ENCODE assay signal across 13 cellular contexts in the genomic region with DNA sequence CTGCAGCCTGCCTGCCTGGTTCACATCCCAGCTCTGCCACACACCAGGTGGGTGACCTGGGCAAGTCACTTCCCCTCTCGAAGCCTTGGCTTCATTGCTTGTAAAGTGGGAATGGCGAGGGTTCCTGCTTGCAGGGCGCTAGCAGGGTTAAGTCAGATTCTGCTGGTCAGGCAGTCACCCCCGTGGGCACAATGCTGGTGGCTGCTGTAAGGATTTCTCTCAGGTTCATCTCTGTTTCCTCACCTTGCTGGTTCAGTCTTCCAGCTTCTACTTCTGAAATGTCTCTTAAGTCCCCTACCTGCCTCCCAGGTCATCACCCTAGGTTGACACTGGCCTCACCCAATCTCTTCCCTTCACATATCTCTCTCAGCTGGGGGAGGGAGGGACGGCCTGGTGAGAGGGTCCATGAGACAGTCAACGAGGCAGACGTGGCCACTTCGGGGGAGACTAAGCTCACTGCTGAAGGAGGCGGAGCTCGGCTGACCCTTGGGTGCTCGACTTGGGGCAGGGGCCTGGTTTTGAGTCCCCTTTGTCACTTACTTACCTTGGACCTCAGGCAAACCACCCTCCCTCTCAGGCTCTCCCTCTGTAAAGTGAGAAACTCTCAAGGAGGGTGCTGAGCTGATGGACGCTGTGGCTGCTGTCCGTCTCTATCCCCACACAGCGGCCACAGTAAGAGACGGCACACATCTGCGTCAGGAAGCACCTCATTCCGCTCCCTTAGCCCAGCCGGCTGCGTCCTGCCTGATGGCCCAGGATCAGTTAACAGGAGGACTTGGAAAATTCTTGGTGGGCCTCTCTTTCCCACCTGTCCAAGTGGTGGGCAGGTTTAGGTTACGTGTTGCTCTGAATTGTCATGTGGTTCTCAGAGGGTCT. TPM values are rescaled to one million over a fixed set of nuclear protein-coding genes. Genes with fewer than 3 reads are reported as not detected.
DNase-seq lines count a peak whose midpoint lies in the region; ATAC-seq and TF ChIP-seq lines count a peak whose summit lies in the region.
"Had no signal": no experiment of that assay in that cellular context is flagged by ENCODE, and none has a peak within 500 bp of the region (broad histone marks: within the 10 kb centered on the region; RNA-seq: fewer than 3 reads in every experiment).

No MANE protein-coding gene starts in this region.

- no peak for DNase-seq in T-helper 17 cell
- DNase-seq in choroid plexus epithelial cell (ENCODE audit: low read depth), result peak; percentile 27
- no peak for DNase-seq in mesothelial cell of epicardium (ENCODE audit: low spot score in 2 of 2, unreplicated experiment in 2 of 2)
- DNase-seq in testis, result no peak
- DNase-seq in HuH-7 (ENCODE audit: low spot score), result no peak
- no peak for DNase-seq in activated T-helper 2 cell treated with anti-CD3 and anti-CD28 coated beads, Interferon-gamma antibody, Interleukin-2, Interleukin-4, amounts not matched to agents 10 μg/mL and 5 μg/mL and 100 μg/mL, durations not matched to agents 14 hours and 24 hours and 36 hours (ENCODE audit: low spot score)
- no peak for DNase-seq in foreskin melanocyte
- DNase-seq: activated CD4-positive, CD25-positive, alpha-beta regulatory T cell; activated CD8-positive, alpha-beta memory T cell treated with anti-CD3 and anti-CD28 coated beads for 24 hours; Kasumi-1; NCI-H774; stimulated activated CD4-positive, alpha-beta T cell treated with anti-CD3 and anti-CD28 coated beads, Interleukin-1b, Interleukin-23, amount 100 ng/mL, for 48 hours had no signal

- no peak for TF ChIP-seq POLR2A in testis (IDR thresholded peaks at IDR 0.05)

- H3K4me3 Mint-ChIP-seq in T-helper 17 cell (no peak overlapping the region), mesothelial cell of epicardium (no peak overlapping the region)
- no peak overlapping the region for H3K4me3 Mint-ChIP-seq in activated T-helper 2 cell treated with anti-CD3 and anti-CD28 coated beads, Interferon-gamma antibody, Interleukin-2, Interleukin-4, amounts not matched to agents 10 μg/mL and 5 μg/mL and 100 μg/mL, durations not matched to agents 14 hours and 24 hours and 36 hours (ENCODE audit: low read depth)

- peaks cover 25% of the 10 kb centered on the region for H3K4me1 Mint-ChIP-seq in T-helper 17 cell
- peaks cover 31% of the 10 kb centered on the region for H3K4me1 Mint-ChIP-seq in mesothelial cell of epicardium
- peaks cover 18% of the 10 kb centered on the region for H3K4me1 Mint-ChIP-seq in activated T-helper 2 cell treated with anti-CD3 and anti-CD28 coated beads, Interferon-gamma antibody, Interleukin-2, Interleukin-4, amounts not matched to agents 10 μg/mL and 5 μg/mL and 100 μg/mL, durations not matched to agents 14 hours and 24 hours and 36 hours (ENCODE audit: low read depth)

- H3K9me3 ChIP-seq in T-helper 17 cell (ENCODE audit: control insufficient read depth, low read length, poor library complexity, severe bottlenecking), result no peaks in the 10 kb centered on the region
- no peaks in the 10 kb centered on the region for H3K9me3 ChIP-seq in testis
- H3K9me3 ChIP-seq: BLaER1 had no signal

- H3K27ac Mint-ChIP-seq in T-helper 17 cell, result peak overlapping the region; percentile 95
- H3K27ac Mint-ChIP-seq in mesothelial cell of epicardium, result peak overlapping the region; percentile 44
- H3K27ac Mint-ChIP-seq in activated T-helper 2 cell treated with anti-CD3 and anti-CD28 coated beads, Interferon-gamma antibody, Interleukin-2, Interleukin-4, amounts not matched to agents 10 μg/mL and 5 μg/mL and 100 μg/mL, durations not matched to agents 14 hours and 24 hours and 36 hours, result no peak overlapping the region

- H3K36me3 ChIP-seq in testis (ENCODE audit: low read depth, missing control alignments), result no peaks in the 10 kb centered on the region

- no peak for ATAC-seq in T-helper 17 cell

- H3K36me3 Mint-ChIP-seq in T-helper 17 cell (ENCODE audit: low read depth), result peaks cover 4% of the 10 kb centered on the region
- H3K36me3 Mint-ChIP-seq in mesothelial cell of epicardium, result peaks cover 24% of the 10 kb centered on the region
- peaks cover 20% of the 10 kb centered on the region for H3K36me3 Mint-ChIP-seq in activated T-helper 2 cell treated with anti-CD3 and anti-CD28 coated beads, Interferon-gamma antibody, Interleukin-2, Interleukin-4, amounts not matched to agents 10 μg/mL and 5 μg/mL and 100 μg/mL, durations not matched to agents 14 hours and 24 hours and 36 hours (ENCODE audit: low read depth)

- H3K27ac ChIP-seq in testis, result peak overlapping the region; percentile 19 to 64

- peaks cover 25% of the 10 kb centered on the region for H3K4me1 ChIP-seq in testis

- 72 to 74% methylated on average over 17 to 20 of the region's 20 CpGs for WGBS in testis, 2 donors

- H3K27me3 Mint-ChIP-seq in T-helper 17 cell, result no peaks in the 10 kb centered on the region
- H3K27me3 Mint-ChIP-seq in mesothelial cell of epicardium (ENCODE audit: low read depth), result no peaks in the 10 kb centered on the region
- H3K27me3 Mint-ChIP-seq in activated T-helper 2 cell treated with anti-CD3 and anti-CD28 coated beads, Interferon-gamma antibody, Interleukin-2, Interleukin-4, amounts not matched to agents 10 μg/mL and 5 μg/mL and 100 μg/mL, durations not matched to agents 14 hours and 24 hours and 36 hours (ENCODE audit: low read depth), result no peaks in the 10 kb centered on the region

- H3K9me3 Mint-ChIP-seq in mesothelial cell of epicardium, result no peaks in the 10 kb centered on the region
- H3K9me3 Mint-ChIP-seq in activated T-helper 2 cell treated with anti-CD3 and anti-CD28 coated beads, Interferon-gamma antibody, Interleukin-2, Interleukin-4, amounts not matched to agents 10 μg/mL and 5 μg/mL and 100 μg/mL, durations not matched to agents 14 hours and 24 hours and 36 hours, result no peaks in the 10 kb centered on the region

- no peaks in the 10 kb centered on the region for H3K27me3 ChIP-seq in testis
- H3K27me3 ChIP-seq: BLaER1 had no signal

- intact Hi-C loops in testis (cut with DNase I; ENCODE audit: low total_unique reads), result no loop called here
- intact Hi-C loops in activated T-helper 2 cell treated with anti-CD3 and anti-CD28 coated beads, Interferon-gamma antibody, Interleukin-2, Interleukin-4, amounts not matched to agents 10 μg/mL and 5 μg/mL and 100 μg/mL, durations not matched to agents 14 hours and 24 hours and 36 hours (cut with micrococcal nuclease), result no loop called here

- TF ChIP-seq CTCF in choroid plexus epithelial cell (conservative IDR thresholded peaks at IDR 0.05; ENCODE audit: low read depth, low read length) (peak; percentile 12), mesothelial cell of epicardium (IDR thresholded peaks at IDR 0.05; ENCODE audit: unreplicated experiment) (no peak), testis (IDR thresholded peaks at IDR 0.05) (no peak)

- no peak overlapping the region for H3K4me3 ChIP-seq in choroid plexus epithelial cell (ENCODE audit: low read depth, low read length)
- no peak overlapping the region for H3K4me3 ChIP-seq in testis
- H3K4me3 ChIP-seq: BLaER1 had no signal

RNA-seq across cellular contexts. Expression of a gene that starts 11.4 kb away (rescaled TPM):
- total RNA-seq in T-helper 17 cell (100 to 1,000 TPM; 109 to 116 TPM), mesothelial cell of epicardium (141 to 153 TPM (median 144 TPM) in 3 replicates), testis (10 to 100 TPM; 44.3 to 45.6 TPM)
- polyA plus RNA-seq in testis (ENCODE audit: insufficient read depth, low read depth, low replicate concordance), result 152 TPM
- total RNA-seq in activated T-helper 2 cell treated with anti-CD3 and anti-CD28 coated beads, Interferon-gamma antibody, Interleukin-2, Interleukin-4, amounts not matched to agents 10 μg/mL and 5 μg/mL and 100 μg/mL, durations not matched to agents 14 hours and 24 hours and 36 hours, result 47.1 and 53.8 TPM in 2 replicates
